ENCODE assay signal across 8 cellular contexts in genomic region chr13:104773775-104774174, GRCh38.
A peak's percentile ranks its signal among the peaks of the same experiment; 100 is the strongest.
DNase-seq lines count a peak whose midpoint lies in the region; ATAC-seq, FAIRE-seq and TF ChIP-seq lines count a peak whose summit lies in the region.

No MANE protein-coding gene starts in this region.

- no peaks in the 10 kb centered on the region for H3K4me1 ChIP-seq in breast epithelium
- no peaks in the 10 kb centered on the region for H3K4me1 ChIP-seq in endothelial cell of umbilical vein (ENCODE audit: control insufficient read depth, extremely low read depth, insufficient read depth, low read length)

- H3K4me3 ChIP-seq in breast epithelium: no peak overlapping the region
- no peak overlapping the region for H3K4me3 ChIP-seq in endothelial cell of umbilical vein (replicated peaks in 1 of 3; ENCODE audit: insufficient read depth in 1 of 3, low read depth in 1 of 3, low read length in 3 of 3)

- DNase-seq in MCF 10A (ENCODE audit: unreplicated experiment) (peak; percentile 68), breast epithelium (ENCODE audit: low spot score in 2 of 2) (no peak), NOMO-1 (lab: John Stamatoyannopoulos, UW; ENCODE audit: unreplicated experiment in 2 of 2) (peak; percentile 8 to 34), endothelial cell of umbilical vein (ENCODE audit: low read depth, low spot score) (peak; percentile 54), osteocyte (ENCODE audit: extremely low spot score, unreplicated experiment) (no peak)
- DNase-seq in activated CD4-positive, alpha-beta T cell treated with anti-CD3 and anti-CD28 coated beads for 48 hours: no peak

- intact Hi-C loops in MCF 10A (cut with micrococcal nuclease) (loop anchor here (1.0 to 10.0 kb wide), 7 partner anchors 35 to 1760 kb away; no protein-coding TSS in a partner anchor), breast epithelium (cut with DNase I; ENCODE audit: low total_unique reads) (no loop called here), endothelial cell of umbilical vein (cut with micrococcal nuclease) (loop anchor here (1.0 to 10.0 kb wide), 5 partner anchors 429 to 1763 kb away; no protein-coding TSS in a partner anchor)

- CTCF ChIA-PET in MCF 10A (lab: Yijun Ruan, JAX): interaction anchor here (0.5 to 2.6 kb wide), 29 partner anchors 9 to 1764 kb away, joined by 3 to 20 read pairs (median 3); no protein-coding TSS in a partner anchor
- CTCF ChIA-PET in endothelial cell of umbilical vein (lab: Charles Lee): interaction anchor here (0.5 to 3.1 kb wide), 68 partner anchors 9 to 1862 kb away, joined by 3 to 74 read pairs (median 4); partner anchors contain the start of gene EFNB2

- peaks cover 11% of the 10 kb centered on the region for H3K4me1 Mint-ChIP-seq in MCF 10A (ENCODE audit: insufficient read depth, unreplicated experiment)
- peaks cover 11% of the 10 kb centered on the region for H3K4me1 Mint-ChIP-seq in osteocyte (ENCODE audit: unreplicated experiment)

- no peak overlapping the region for H3K4me2 ChIP-seq in endothelial cell of umbilical vein (ENCODE audit: insufficient read depth, low read length)

- H2AFZ ChIP-seq in endothelial cell of umbilical vein (ENCODE audit: low read depth, low read length): peak overlapping the region; percentile 35

- peak; percentile 69 for FAIRE-seq in endothelial cell of umbilical vein (lab: Jason Lieb, UNC)

- H3K27me3 ChIP-seq in breast epithelium (no peaks in the 10 kb centered on the region), endothelial cell of umbilical vein (ENCODE audit: control insufficient read depth in 2 of 2, insufficient read depth in 2 of 2, low read length in 2 of 2) (no peaks in the 10 kb centered on the region)

- no peak overlapping the region for H3K9ac ChIP-seq in endothelial cell of umbilical vein (replicated peaks; ENCODE audit: extremely low read depth, insufficient read depth, low read length)

- H3K27me3 Mint-ChIP-seq in MCF 10A (ENCODE audit: insufficient read depth, unreplicated experiment) (no peaks in the 10 kb centered on the region), osteocyte (ENCODE audit: unreplicated experiment) (no peaks in the 10 kb centered on the region)

- dilution Hi-C loops in endothelial cell of umbilical vein (cut with MboI; ENCODE audit: extremely low pct_ligation_motif_present, low sequenced_read_pairs): no loop called here

- POLR2A ChIA-PET in MCF 10A (lab: Yijun Ruan, JAX) (interaction anchor here (0.5 to 1.9 kb wide), 3 partner anchors 36 to 1860 kb away, joined by 3 to 7 read pairs (median 4); no protein-coding TSS in a partner anchor), endothelial cell of umbilical vein (lab: Charles Lee) (no interaction called here)

- no peaks in the 10 kb centered on the region for H3K36me3 ChIP-seq in breast epithelium
- H3K36me3 ChIP-seq in endothelial cell of umbilical vein (ENCODE audit: control insufficient read depth in 2 of 2, extremely low read depth in 1 of 2, insufficient read depth in 2 of 2, low read length in 2 of 2): no peaks in the 10 kb centered on the region

- no peaks in the 10 kb centered on the region for H3K9me1 ChIP-seq in endothelial cell of umbilical vein (replicated peaks; ENCODE audit: control insufficient read depth, extremely low read depth, insufficient read depth, low read length)

- TF ChIP-seq POLR2A in breast epithelium (IDR thresholded peaks at IDR 0.05) (no peak), endothelial cell of umbilical vein (IDR thresholded peaks at IDR 0.05; ENCODE audit: low read depth, low read length) (no peak)

- no TSS peak for BruUV-seq in MCF 10A (replicated peaks; lab: Mats Ljungman, UMichigan)
- no TSS peak for BruUV-seq in endothelial cell of umbilical vein (replicated peaks; lab: Mats Ljungman, UMichigan)

- ATAC-seq in HG03342 (IDR thresholded peaks at IDR 0.05; ENCODE audit: unreplicated experiment) (peak; percentile 77), HG03097 (IDR thresholded peaks at IDR 0.05; ENCODE audit: low FRiP score, unreplicated experiment) (no peak)

- TF ChIP-seq CTCF in MCF 10A (IDR thresholded peaks at IDR 0.05; ENCODE audit: unreplicated experiment): peak; percentile 62
- TF ChIP-seq CTCF in breast epithelium (IDR thresholded peaks at IDR 0.05): peak in 1 of 3 donors; percentile 23
- peak; percentile 59 to 61 for TF ChIP-seq CTCF in endothelial cell of umbilical vein (IDR thresholded peaks at IDR 0.05; ENCODE audit: extremely low read depth in 1 of 2, insufficient read depth in 1 of 2, low read depth in 1 of 2, low read length in 2 of 2)
- TF ChIP-seq CTCF in osteocyte (IDR thresholded peaks at IDR 0.05): peak; percentile 74

- no peak overlapping the region for H3K27ac Mint-ChIP-seq in MCF 10A (ENCODE audit: low read depth, unreplicated experiment)
- H3K27ac Mint-ChIP-seq in osteocyte (ENCODE audit: unreplicated experiment): no peak overlapping the region

- H3K36me3 Mint-ChIP-seq in MCF 10A (ENCODE audit: insufficient read depth, unreplicated experiment): no peaks in the 10 kb centered on the region
- H3K36me3 Mint-ChIP-seq in osteocyte (ENCODE audit: unreplicated experiment): no peaks in the 10 kb centered on the region

- no peaks in the 10 kb centered on the region for H3K9me3 ChIP-seq in breast epithelium
- H3K9me3 ChIP-seq in endothelial cell of umbilical vein (replicated peaks; ENCODE audit: control insufficient read depth, insufficient read depth, low read length): no peaks in the 10 kb centered on the region

- no peak overlapping the region for H3K27ac ChIP-seq in breast epithelium
- H3K27ac ChIP-seq in endothelial cell of umbilical vein (ENCODE audit: insufficient read depth, low read depth, low read length): no peak overlapping the region

- no peak overlapping the region for H3K4me3 Mint-ChIP-seq in MCF 10A (ENCODE audit: unreplicated experiment)
- H3K4me3 Mint-ChIP-seq in osteocyte (ENCODE audit: unreplicated experiment): no peak overlapping the region

- no peaks in the 10 kb centered on the region for H4K20me1 ChIP-seq in endothelial cell of umbilical vein (replicated peaks; ENCODE audit: control insufficient read depth, extremely low read depth, insufficient read depth, low read length)

- no peaks in the 10 kb centered on the region for H3K9me3 Mint-ChIP-seq in MCF 10A (ENCODE audit: unreplicated experiment)
- H3K9me3 Mint-ChIP-seq in osteocyte (ENCODE audit: unreplicated experiment): no peaks in the 10 kb centered on the region

- H3K79me2 ChIP-seq in endothelial cell of umbilical vein (ENCODE audit: control insufficient read depth, insufficient read depth, low read length): no peaks in the 10 kb centered on the region

TF ChIP-seq in endothelial cell of umbilical vein, 7 proteins besides CTCF, POLR2A, EP300 and RAD21:
- TF ChIP-seq FOS (IDR thresholded peaks at IDR 0.05; ENCODE audit: borderline replicate concordance, insufficient read depth, low read length) (no peak), MAX (IDR thresholded peaks at IDR 0.05; ENCODE audit: insufficient read depth, insufficient read length) (no peak), MYC (IDR thresholded peaks at IDR 0.05; ENCODE audit: low read depth, low read length) (no peak), GATA2 (IDR thresholded peaks at IDR 0.05; ENCODE audit: insufficient read depth, insufficient read length, low read depth, low read length) (no peak)

Comparison
In these comparisons a context has a peak if more than half of its experiments do, and no peak if none do; other contexts are left out.
1. DNase-seq: peak in MCF 10A (single experiment), NOMO-1 (2 of 2) and endothelial cell of umbilical vein (single experiment); none in breast epithelium (0 of 2), osteocyte (single experiment) and activated CD4-positive, alpha-beta T cell treated with anti-CD3 and anti-CD28 coated beads for 48 hours (single experiment).